In genomic region chrX:119421306-119421705, GRCh38 we compare ENCODE assay signal across 1 cellular context.
TF ChIP-seq lines count a peak whose summit lies in the region.

No MANE protein-coding gene starts in this region.

TF ChIP-seq in H1, 55 proteins besides CTCF, POLR2A, EP300 and RAD21:
- TF ChIP-seq TCF12 (IDR thresholded peaks at IDR 0.05; ENCODE audit: low read depth, low read length) (no peak), HDAC2 (IDR thresholded peaks at IDR 0.05; ENCODE audit: borderline replicate concordance in 1 of 2, low read depth in 2 of 2, low read length in 2 of 2) (no peak), CHD2 (IDR thresholded peaks at IDR 0.05; ENCODE audit: low read length) (no peak)
